ENCODE assay signal across 19 cellular contexts in the genomic region with DNA sequence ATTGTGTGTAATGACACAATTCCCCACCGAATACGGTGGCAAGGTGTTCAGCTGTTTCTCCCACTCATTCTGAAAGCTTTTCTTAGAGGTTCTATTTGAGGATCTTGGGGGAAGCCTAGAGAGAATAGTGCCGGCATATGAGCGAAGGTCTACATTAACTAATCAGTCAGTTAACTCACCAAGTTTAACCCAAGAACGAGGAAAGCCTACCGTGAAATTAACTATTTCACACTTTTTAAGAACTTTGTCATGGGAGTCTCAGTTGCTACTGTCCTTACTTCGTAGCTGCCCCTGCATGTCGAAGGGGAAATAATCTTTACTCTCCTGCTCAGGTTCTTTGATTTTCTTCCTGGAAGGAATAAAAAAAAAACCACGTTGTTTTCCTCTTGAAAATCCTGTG.
"Had no signal": no experiment of that assay in that cellular context is flagged by ENCODE, and none has a peak within 500 bp of the region (broad histone marks: within the 10 kb centered on the region; RNA-seq: fewer than 3 reads in every experiment).

No MANE protein-coding gene starts in this region.

- H3K27ac ChIP-seq: RWPE1 had no signal

- DNase-seq: IMR-90; Karpas-422; KG1; MM.1S; NCI-H1092 treated with DMSO at 0.1 percent for 48 hours; NCI-H1436; NCI-H187; NCI-H2029; NCI-H2081 treated with DMSO at 0.1 percent for 48 hours; NCI-H2171 treated with DMSO at 0.1 percent for 48 hours; NCI-H345; NCI-H446 treated with DMSO at 0.1 percent for 48 hours; NCI-H510A treated with DMSO at 0.1 percent for 48 hours; NCI-H526; NCI-H748 treated with DMSO at 0.1 percent for 48 hours; NK-92 treated with Interleukin-12 subunit alpha and Interleukin-12 subunit beta, amount 100 ng/mL, for 24 hours; PC-3; SHP77 had no signal
